Comparison of ENCODE assay signal across 7 cellular contexts in the genomic region with DNA sequence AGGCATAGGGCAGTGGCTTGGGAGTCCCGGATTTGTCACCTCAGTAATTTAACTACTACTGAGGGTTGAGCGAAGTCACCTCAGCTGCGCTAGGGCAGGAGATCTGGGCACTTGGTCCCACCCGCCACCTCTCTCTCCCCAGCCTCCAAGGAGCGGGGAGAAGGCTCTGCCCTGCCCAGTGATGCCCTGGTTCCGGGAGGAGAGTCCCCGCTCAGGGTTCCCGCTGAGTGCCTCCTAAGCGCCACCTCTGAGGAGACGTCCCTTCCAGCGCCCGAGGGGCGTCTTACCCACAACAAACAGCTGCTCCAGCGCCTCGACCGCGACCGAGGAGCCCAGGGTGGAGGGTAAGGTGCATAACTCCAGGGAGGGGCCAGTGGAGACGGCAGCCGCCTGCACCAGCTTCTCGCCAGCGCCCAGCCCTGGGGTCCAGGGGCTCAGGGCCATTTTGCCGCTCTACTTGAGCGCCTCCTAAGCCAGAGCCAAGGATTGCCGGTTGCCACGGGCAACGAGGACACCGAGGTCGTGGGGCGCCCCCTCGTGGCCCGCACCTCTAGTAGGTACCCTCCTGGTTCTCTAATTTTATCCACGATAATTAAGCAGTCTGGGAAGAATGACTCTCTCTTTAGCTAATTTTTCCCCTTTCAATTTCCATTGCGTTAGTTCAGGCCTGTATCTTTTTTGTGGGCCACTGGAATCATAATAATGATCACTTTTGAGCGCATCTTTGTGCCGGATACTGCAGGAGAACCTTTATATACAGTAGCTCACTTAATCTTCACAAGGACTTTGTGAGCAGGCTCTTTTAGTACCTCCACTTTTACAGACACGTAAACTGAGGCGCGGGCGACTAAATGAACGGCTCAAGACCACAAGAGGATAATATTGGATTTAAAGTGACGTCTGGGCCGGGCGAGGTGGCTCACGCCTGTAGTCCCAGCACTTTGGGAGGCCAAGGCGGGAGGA. TPM values are rescaled to one million over a fixed set of nuclear protein-coding genes. Genes with fewer than 3 reads are reported as not detected.
A peak's percentile ranks its signal among the peaks of the same experiment; 100 is the strongest.
DNase-seq lines count a peak whose midpoint lies in the region; ATAC-seq and TF ChIP-seq lines count a peak whose summit lies in the region.

A gene (minus strand): TSS at position 481 of the 963 bp plus-strand sequence. CDS start 37 bp downstream, at position 444.

- H3K4me3 Mint-ChIP-seq in WTC11: peak within 1 kb of the TSS; percentile 79

- CTCF ChIA-PET in WTC11 (lab: Charles Lee): interaction anchor here (0.6 to 5.8 kb wide), 41 partner anchors 9 to 1163 kb away, joined by 3 to 169 read pairs (median 5); a partner anchor contains a TSS

- TF ChIP-seq CTCF in WTC11 (IDR thresholded peaks at IDR 0.05): peak; percentile 87

- no peak within 1 kb of the TSS for H3K27ac ChIP-seq in caudate nucleus (ENCODE audit: low read depth, low read length)

- ATAC-seq in GM18499 (IDR thresholded peaks at IDR 0.05; ENCODE audit: insufficient read depth, unreplicated experiment) (peak; percentile 81), HG02884 (IDR thresholded peaks at IDR 0.05; ENCODE audit: unreplicated experiment) (peak; percentile 99), WTC11 (peak; percentile 98)

- H3K27ac Mint-ChIP-seq in WTC11: no peak within 1 kb of the TSS

- DNase-seq in NCI-H1930 (lab: John Stamatoyannopoulos, UW): peak; percentile 74 to 84
- DNase-seq in WTC11 (ENCODE audit: low spot score): peak; percentile 95
- peak in 58 of 61 donors; percentile 14 to 92 (median 67) for DNase-seq in caudate nucleus (lab: John Stamatoyannopoulos, UW)
- DNase-seq in islet precursor cell: peak; percentile 95
- peak; percentile 64 to 80 for DNase-seq in stimulated activated CD4-positive, alpha-beta T cell treated with anti-CD3 and anti-CD28 coated beads, Interleukin-12 subunit alpha, Interleukin-12 subunit beta, amount 100 ng/mL, for 24 hours (ENCODE audit: low read depth in 2 of 2)

- no peaks in the 10 kb centered on the region for H3K27me3 Mint-ChIP-seq in WTC11 (ENCODE audit: low read depth)

- POLR2A ChIA-PET in WTC11 (lab: Charles Lee): interaction anchor here (0.8 to 1.9 kb wide), 2 partner anchors 37 to 69 kb away, joined by 3 to 10 read pairs; no protein-coding TSS in a partner anchor

- no peaks in the 10 kb centered on the region for H3K9me3 Mint-ChIP-seq in WTC11

- no peaks in the 10 kb centered on the region for H3K36me3 Mint-ChIP-seq in WTC11

- H3K4me1 Mint-ChIP-seq in WTC11: no peaks in the 10 kb centered on the region

TF ChIP-seq in WTC11, 78 proteins besides CTCF, POLR2A, EP300 and RAD21:
- TF ChIP-seq ZNF423 (CRISPR knock-in tag; IDR thresholded peaks at IDR 0.05) (0 out of 2 replicates have a peak, but pooled peaks have one; percentile 6), JAZF1 (CRISPR knock-in tag; IDR thresholded peaks at IDR 0.05) (no peak), ETV6 (CRISPR knock-in tag; IDR thresholded peaks at IDR 0.05) (0 out of 2 replicates have a peak, but pooled peaks have one; percentile 70), FOXP1 (CRISPR knock-in tag; IDR thresholded peaks at IDR 0.05; ENCODE audit: borderline replicate concordance) (peak; percentile 55; the same call in 1 of the 2 replicates)
- TF ChIP-seq, protein P1, sequence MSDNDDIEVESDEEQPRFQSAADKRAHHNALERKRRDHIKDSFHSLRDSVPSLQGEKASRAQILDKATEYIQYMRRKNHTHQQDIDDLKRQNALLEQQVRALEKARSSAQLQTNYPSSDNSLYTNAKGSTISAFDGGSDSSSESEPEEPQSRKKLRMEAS (CRISPR knock-in tag; IDR thresholded peaks at IDR 0.05): peak; percentile 47; the same call in 1 of the 2 replicates
- TF ChIP-seq, protein P2, sequence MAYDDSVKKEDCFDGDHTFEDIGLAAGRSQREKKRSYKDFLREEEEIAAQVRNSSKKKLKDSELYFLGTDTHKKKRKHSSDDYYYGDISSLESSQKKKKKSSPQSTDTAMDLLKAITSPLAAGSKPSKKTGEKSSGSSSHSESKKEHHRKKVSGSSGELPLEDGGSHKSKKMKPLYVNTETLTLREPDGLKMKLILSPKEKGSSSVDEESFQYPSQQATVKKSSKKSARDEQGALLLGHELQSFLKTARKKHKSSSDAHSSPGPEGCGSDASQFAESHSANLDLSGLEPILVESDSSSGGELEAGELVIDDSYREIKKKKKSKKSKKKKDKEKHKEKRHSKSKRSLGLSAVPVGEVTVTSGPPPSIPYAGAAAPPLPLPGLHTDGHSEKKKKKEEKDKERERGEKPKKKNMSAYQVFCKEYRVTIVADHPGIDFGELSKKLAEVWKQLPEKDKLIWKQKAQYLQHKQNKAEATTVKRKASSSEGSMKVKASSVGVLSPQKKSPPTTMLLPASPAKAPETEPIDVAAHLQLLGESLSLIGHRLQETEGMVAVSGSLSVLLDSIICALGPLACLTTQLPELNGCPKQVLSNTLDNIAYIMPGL (CRISPR knock-in tag; IDR thresholded peaks at IDR 0.05): peak; percentile 67; the same call in 1 of the 2 replicates

RNA-seq across cellular contexts. Expression of the gene that starts here (rescaled TPM):
- total RNA-seq in WTC11 (2021): 0.16 to 0.27 TPM in 2 of 3 replicates, not detected in the other

Comparison
In these comparisons a context has a peak if more than half of its experiments do, and no peak if none do; other contexts are left out.
1. Peak in DNase-seq and ATAC-seq in WTC11; RNA of the gene not detected or under 1 TPM.